ENCODE assay signal across 8 cellular contexts in genomic region chr1:207997486-207998268, GRCh38.
DNase-seq lines count a peak whose midpoint lies in the region; ATAC-seq, FAIRE-seq and TF ChIP-seq lines count a peak whose summit lies in the region.

No MANE protein-coding gene starts in this region.

- no peaks in the 10 kb centered on the region for H3K36me3 ChIP-seq in GM23338 (ENCODE audit: insufficient read depth)
- no peaks in the 10 kb centered on the region for H3K36me3 ChIP-seq in GM12878 (ENCODE audit: control insufficient read depth in 2 of 2, insufficient read depth in 2 of 2, low read length in 1 of 2)
- no peaks in the 10 kb centered on the region for H3K36me3 ChIP-seq in spleen

- peak; percentile 26 for TF ChIP-seq RAD21 in GM12878 (IDR thresholded peaks at IDR 0.05; ENCODE audit: insufficient read depth, low read depth, low read length)

- CTCF ChIA-PET in GM12878 (lab: Yijun Ruan, JAX): interaction anchor here (0.7 to 5.2 kb wide), 22 partner anchors 8 to 248 kb away, joined by 3 to 119 read pairs (median 4); no protein-coding TSS in a partner anchor

- H3K27ac Mint-ChIP-seq in GM23338: no peak overlapping the region
- H3K27ac Mint-ChIP-seq in T-helper 2 cell treated with Interferon-gamma antibody and Interleukin-4, amounts not matched to agents 5 μg/mL and 100 μg/mL, for 36 hours: no peak overlapping the region

- H3K36me3 Mint-ChIP-seq in GM23338 (ENCODE audit: low read depth): no peaks in the 10 kb centered on the region
- no peaks in the 10 kb centered on the region for H3K36me3 Mint-ChIP-seq in T-helper 2 cell treated with Interferon-gamma antibody and Interleukin-4, amounts not matched to agents 5 μg/mL and 100 μg/mL, for 36 hours (ENCODE audit: low read depth)

- DNase-seq in COLO829 (ENCODE audit: low spot score) (peak; percentile 86), GM23338 (ENCODE audit: low spot score) (peak; percentile 86), NAMALWA (ENCODE audit: low spot score) (peak; percentile 67), GM12878 (ENCODE audit: low read depth, low spot score) (no peak), iPS-NIHi11 (ENCODE audit: low spot score) (peak; percentile 76), spleen (no peak)
- DNase-seq in T-helper 2 cell treated with Interferon-gamma antibody and Interleukin-4, amounts not matched to agents 5 μg/mL and 100 μg/mL, for 36 hours (ENCODE audit: low spot score): peak; percentile 24

- H3K79me2 ChIP-seq in GM23338 (replicated peaks; ENCODE audit: insufficient read depth) (no peaks in the 10 kb centered on the region), GM12878 (ENCODE audit: control insufficient read depth, insufficient read depth, low read length) (no peaks in the 10 kb centered on the region)

- SMC1A ChIA-PET in GM12878 (lab: Charles Lee; ENCODE audit: uncharacterized antibody, unreplicated experiment): interaction anchor here (0.7 to 1.5 kb wide), 7 partner anchors 24 to 219 kb away, joined by 3 to 31 read pairs (median 4); no protein-coding TSS in a partner anchor

- no peak overlapping the region for H2AFZ ChIP-seq in GM23338
- no peak overlapping the region for H2AFZ ChIP-seq in GM12878 (ENCODE audit: control insufficient read depth, low read depth, low read length)

- peaks cover 18% of the 10 kb centered on the region for H3K4me1 Mint-ChIP-seq in GM23338
- H3K4me1 Mint-ChIP-seq in T-helper 2 cell treated with Interferon-gamma antibody and Interleukin-4, amounts not matched to agents 5 μg/mL and 100 μg/mL, for 36 hours (ENCODE audit: low read depth): no peaks in the 10 kb centered on the region

- TF ChIP-seq CTCF in GM23338 (conservative IDR thresholded peaks at IDR 0.05; ENCODE audit: low read depth in 2 of 2) (peak; percentile 87 to 92), GM12878 (IDR thresholded peaks at IDR 0.05 in 2 of 3, conservative IDR thresholded peaks at IDR 0.05 in 1 of 3; ENCODE audit: control insufficient read depth in 2 of 3, extremely low read depth in 1 of 3, insufficient read depth in 1 of 3, low read depth in 3 of 3, low read length in 3 of 3) (peak; percentile 63 to 89 (median 82)), spleen (IDR thresholded peaks at IDR 0.05 in 8 of 11, conservative IDR thresholded peaks at IDR 0.05 in 3 of 11) (peak in 10 of 11 experiments; percentile 47 to 83 (median 71))

- TF ChIP-seq POLR2A in GM12878 (IDR thresholded peaks at IDR 0.05; ENCODE audit: low read depth, low read length) (no peak), spleen (IDR thresholded peaks at IDR 0.05) (no peak)

- TF ChIP-seq EP300 in GM12878 (IDR thresholded peaks at IDR 0.05; ENCODE audit: borderline replicate concordance in 1 of 2, control insufficient read depth in 1 of 2, low read depth in 2 of 2, low read length in 2 of 2): no peak

- H3K9me2 ChIP-seq in GM23338 (ENCODE audit: insufficient read depth): no peaks in the 10 kb centered on the region

- H3K27me3 Mint-ChIP-seq in GM23338 (ENCODE audit: insufficient read depth, low read depth, poor library complexity): peaks cover 13% of the 10 kb centered on the region
- H3K27me3 Mint-ChIP-seq in T-helper 2 cell treated with Interferon-gamma antibody and Interleukin-4, amounts not matched to agents 5 μg/mL and 100 μg/mL, for 36 hours (ENCODE audit: low read depth): peaks cover 10% of the 10 kb centered on the region

- RAD21 ChIA-PET in GM12878 (lab: Charles Lee; ENCODE audit: unreplicated experiment): interaction anchor here (0.9 to 4.2 kb wide), 7 partner anchors 24 to 113 kb away, joined by 3 to 50 read pairs (median 3); no protein-coding TSS in a partner anchor

- no peaks in the 10 kb centered on the region for H3F3A ChIP-seq in GM23338 (replicated peaks; ENCODE audit: low read depth)

- BruUV-seq in GM12878 (replicated peaks; lab: Mats Ljungman, UMichigan): no TSS peak

- no peaks in the 10 kb centered on the region for H3K9me3 ChIP-seq in GM12878 (replicated peaks; ENCODE audit: control insufficient read depth, insufficient read depth, low read length)
- H3K9me3 ChIP-seq in spleen: peaks cover 0 to 4% (median 0%) of the 10 kb centered on the region in 8 donors

- WGBS in GM12878 (ENCODE audit: insufficient coverage, insufficient replicate concordance, low lambda C conversion rate, missing lambda C conversion rate): 11% methylated on average over 9 of the region's 9 CpGs
- WGBS in spleen, 5 donors: 38 to 48% (median 39%) methylated on average over 9 of the region's 9 CpGs

- no peak overlapping the region for H3K4me3 ChIP-seq in GM23338
- H3K4me3 ChIP-seq in GM12878: no peak overlapping the region
- H3K4me3 ChIP-seq in spleen: no peak overlapping the region

- H3K4me1 ChIP-seq in GM23338 (ENCODE audit: insufficient read depth) (peaks cover 23% of the 10 kb centered on the region), GM12878 (ENCODE audit: control insufficient read depth, insufficient read depth, low read length) (no peaks in the 10 kb centered on the region), spleen (peaks cover 0 to 8% (median 0%) of the 10 kb centered on the region in 6 donors)

- POLR2A ChIA-PET in GM12878 (lab: Charles Lee): interaction anchor here (0.7 kb wide), 1 partner anchor 112 kb away, joined by 3 read pairs; no protein-coding TSS in a partner anchor

- H3K4me2 ChIP-seq in GM23338: 0 out of 2 replicates have a peak overlapping the region, but pooled peaks have one; percentile 71
- H3K4me2 ChIP-seq in GM12878 (ENCODE audit: control insufficient read depth, insufficient read depth): no peak overlapping the region

- H3K27me3 ChIP-seq in GM23338 (ENCODE audit: insufficient read depth): no peaks in the 10 kb centered on the region
- H3K27me3 ChIP-seq in GM12878 (replicated peaks in 1 of 2; ENCODE audit: control insufficient read depth in 2 of 2, insufficient read depth in 2 of 2, low read length in 1 of 2): peaks cover 2 to 3% of the 10 kb centered on the region in 2 experiments; a peak in 2 of 4 replicates
- no peaks in the 10 kb centered on the region for H3K27me3 ChIP-seq in spleen (replicated peaks in 1 of 7)

- H3K4me3 Mint-ChIP-seq in GM23338: no peak overlapping the region
- H3K4me3 Mint-ChIP-seq in T-helper 2 cell treated with Interferon-gamma antibody and Interleukin-4, amounts not matched to agents 5 μg/mL and 100 μg/mL, for 36 hours: no peak overlapping the region

- in situ Hi-C loops in GM12878 (cut with MboI): no loop called here

- H4K20me1 ChIP-seq in GM23338 (replicated peaks; ENCODE audit: insufficient read depth): 0 out of 2 replicates have a peak, but pooled peaks cover 4% of the 10 kb centered on the region
- no peaks in the 10 kb centered on the region for H4K20me1 ChIP-seq in GM12878 (ENCODE audit: control insufficient read depth, insufficient read depth)

- H3K27ac ChIP-seq in GM23338 (ENCODE audit: low read depth) (no peak overlapping the region), GM12878 (ENCODE audit: control insufficient read depth, insufficient read depth) (no peak overlapping the region), spleen (no peak overlapping the region)

- no peak overlapping the region for H3K9ac ChIP-seq in GM12878 (ENCODE audit: control insufficient read depth, insufficient read depth, low read length)

- intact Hi-C loops in GM12878 (cut with micrococcal nuclease; ENCODE audit: unreplicated experiment) (loop anchor here (1.0 kb wide), 1 partner anchor 112 kb away; no protein-coding TSS in a partner anchor), spleen (cut with DNase I; ENCODE audit: low total_unique reads) (no loop called here)

- FAIRE-seq in GM12878 (lab: Jason Lieb, UNC): peak; percentile 95

- peaks cover 9% of the 10 kb centered on the region; the same call in 1 of the 3 replicates for H3K9me3 Mint-ChIP-seq in GM23338
- H3K9me3 Mint-ChIP-seq in T-helper 2 cell treated with Interferon-gamma antibody and Interleukin-4, amounts not matched to agents 5 μg/mL and 100 μg/mL, for 36 hours: no peaks in the 10 kb centered on the region

- ATAC-seq in GM23338 (peak; percentile 94), GM12878 (peak; percentile 99), GM21423 (IDR thresholded peaks at IDR 0.05; ENCODE audit: unreplicated experiment) (no peak)

TF ChIP-seq in GM23338, 12 proteins besides CTCF, POLR2A, EP300 and RAD21 (continues in another document):
- TF ChIP-seq JUNB (IDR thresholded peaks at IDR 0.05; ENCODE audit: unreplicated experiment) (no peak), ZNF114 (CRISPR knock-in tag; IDR thresholded peaks at IDR 0.05) (no peak), ZNF331 (CRISPR knock-in tag; IDR thresholded peaks at IDR 0.05; ENCODE audit: low read depth) (no peak)

TF ChIP-seq in GM12878, 131 proteins besides CTCF, POLR2A, EP300 and RAD21:
- peak; percentile 38; the same call in 1 of the 2 replicates for TF ChIP-seq SMC3 (IDR thresholded peaks at IDR 0.05; ENCODE audit: borderline replicate concordance, low read length)
- no peak for TF ChIP-seq PBX3 (IDR thresholded peaks at IDR 0.05; ENCODE audit: insufficient replicate concordance, low read depth, low read length)
TF ChIP-seq in GM12878: peak in this region for 1.

Comparison
In these comparisons a context has a peak if more than half of its experiments do, and no peak if none do; other contexts are left out.
1. DNase-seq: peak in COLO829 (single experiment), GM23338 (single experiment), NAMALWA (single experiment), T-helper 2 cell treated with Interferon-gamma antibody and Interleukin-4, amounts not matched to agents 5 μg/mL and 100 μg/mL, for 36 hours (single experiment) and iPS-NIHi11 (single experiment); none in GM12878 (single experiment) and spleen (single experiment).
2. Peak in every context shown above with its lines, with median percentiles within 50 percentile points of each other: CTCF ChIP-seq.